Comparison of ENCODE assay signal across 1 cellular context in genomic region chr11:95150977-95151684, GRCh38.
TF ChIP-seq lines count a peak whose summit lies in the region.

No MANE protein-coding gene starts in this region.

TF ChIP-seq in GM12878, 131 proteins besides CTCF, POLR2A, EP300 and RAD21 (continued from another document and continues in another):
- TF ChIP-seq ZNF592 (IDR thresholded peaks at IDR 0.05) (no peak), ZZZ3 (IDR thresholded peaks at IDR 0.05; ENCODE audit: control insufficient read depth, insufficient read length, low read depth) (no peak), CREB1 (IDR thresholded peaks at IDR 0.05; ENCODE audit: low read depth) (peak; percentile 87), CBX5 (IDR thresholded peaks at IDR 0.05; ENCODE audit: low read depth) (no peak; the same call in 1 of the 2 replicates), TCF3 (IDR thresholded peaks at IDR 0.05; ENCODE audit: borderline replicate concordance, insufficient read depth, low read depth, low read length) (0 out of 2 replicates have a peak, but pooled peaks have one; percentile 6), ZNF217 (IDR thresholded peaks at IDR 0.05) (no peak), IKZF2 (IDR thresholded peaks at IDR 0.05) (peak in 1 of 2 experiments; percentile 38; a peak in 3 of 4 replicates), HSF1 (IDR thresholded peaks at IDR 0.05; ENCODE audit: low read depth, low read length) (no peak), POU2F2 (IDR thresholded peaks at IDR 0.05; ENCODE audit: borderline replicate concordance, low read depth, low read length) (no peak), RFX5 (IDR thresholded peaks at IDR 0.05; ENCODE audit: low read depth, low read length) (no peak), E2F4 (IDR thresholded peaks at IDR 0.05; ENCODE audit: low read depth, low read length) (no peak), SPI1 (IDR thresholded peaks at IDR 0.05; ENCODE audit: borderline replicate concordance, insufficient read depth, low read depth, low read length) (no peak), SMAD1 (IDR thresholded peaks at IDR 0.05; ENCODE audit: low read depth, partially characterized antibody) (no peak), MXI1 (IDR thresholded peaks at IDR 0.05; ENCODE audit: low read depth, low read length) (peak; percentile 73), SREBF1 (IDR thresholded peaks at IDR 0.05; ENCODE audit: low read length) (no peak), HDAC2 (IDR thresholded peaks at IDR 0.05) (no peak), MEF2B (IDR thresholded peaks at IDR 0.05; ENCODE audit: partially characterized antibody, poor library complexity, severe bottlenecking) (peak; percentile 51), WRNIP1 (IDR thresholded peaks at IDR 0.05; ENCODE audit: borderline replicate concordance, low read depth, low read length) (no peak), SREBF2 (IDR thresholded peaks at IDR 0.05; ENCODE audit: low read length) (no peak), SMC3 (IDR thresholded peaks at IDR 0.05; ENCODE audit: borderline replicate concordance, low read length) (peak; percentile 89), EED (IDR thresholded peaks at IDR 0.05; ENCODE audit: low read depth) (no peak; the same call in 1 of the 2 replicates), ZSCAN29 (IDR thresholded peaks at IDR 0.05) (no peak), BMI1 (IDR thresholded peaks at IDR 0.05; ENCODE audit: borderline replicate concordance) (no peak), ZNF207 (IDR thresholded peaks at IDR 0.05; ENCODE audit: borderline replicate concordance) (peak; percentile 45; the same call in 1 of the 2 replicates), SRF (IDR thresholded peaks at IDR 0.05; ENCODE audit: low read depth in 2 of 2, low read length in 2 of 2) (no peak), ZBED1 (IDR thresholded peaks at IDR 0.05; ENCODE audit: borderline replicate concordance) (no peak), SP1 (IDR thresholded peaks at IDR 0.05; ENCODE audit: low read depth, low read length) (no peak), EZH2 (IDR thresholded peaks at IDR 0.05; ENCODE audit: borderline replicate concordance, control insufficient read depth, low read depth, low read length) (no peak), PML (IDR thresholded peaks at IDR 0.05; ENCODE audit: low read length) (peak; percentile 35; the same call in 1 of the 2 replicates), RAD51 (IDR thresholded peaks at IDR 0.05) (no peak), ESRRA (IDR thresholded peaks at IDR 0.05; ENCODE audit: low read length) (no peak), NFXL1 (IDR thresholded peaks at IDR 0.05; ENCODE audit: borderline replicate concordance) (no peak), ATF3 (IDR thresholded peaks at IDR 0.05; ENCODE audit: borderline replicate concordance, extremely low read depth, low read depth, low read length) (no peak), BRCA1 (IDR thresholded peaks at IDR 0.05; ENCODE audit: low read depth, low read length) (no peak), KLF5 (IDR thresholded peaks at IDR 0.05; ENCODE audit: partially characterized antibody) (no peak), RELB (IDR thresholded peaks at IDR 0.05; ENCODE audit: low read depth) (peak; percentile 12; the same call in 1 of the 2 replicates), ATF7 (IDR thresholded peaks at IDR 0.05; ENCODE audit: low read depth) (peak; percentile 92)
- TF ChIP-seq, protein P1, sequence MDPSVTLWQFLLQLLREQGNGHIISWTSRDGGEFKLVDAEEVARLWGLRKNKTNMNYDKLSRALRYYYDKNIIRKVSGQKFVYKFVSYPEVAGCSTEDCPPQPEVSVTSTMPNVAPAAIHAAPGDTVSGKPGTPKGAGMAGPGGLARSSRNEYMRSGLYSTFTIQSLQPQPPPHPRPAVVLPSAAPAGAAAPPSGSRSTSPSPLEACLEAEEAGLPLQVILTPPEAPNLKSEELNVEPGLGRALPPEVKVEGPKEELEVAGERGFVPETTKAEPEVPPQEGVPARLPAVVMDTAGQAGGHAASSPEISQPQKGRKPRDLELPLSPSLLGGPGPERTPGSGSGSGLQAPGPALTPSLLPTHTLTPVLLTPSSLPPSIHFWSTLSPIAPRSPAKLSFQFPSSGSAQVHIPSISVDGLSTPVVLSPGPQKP (IDR thresholded peaks at IDR 0.05; ENCODE audit: low read depth, low read length): 0 out of 2 replicates have a peak, but pooled peaks have one; percentile 36
- TF ChIP-seq, protein P2, sequence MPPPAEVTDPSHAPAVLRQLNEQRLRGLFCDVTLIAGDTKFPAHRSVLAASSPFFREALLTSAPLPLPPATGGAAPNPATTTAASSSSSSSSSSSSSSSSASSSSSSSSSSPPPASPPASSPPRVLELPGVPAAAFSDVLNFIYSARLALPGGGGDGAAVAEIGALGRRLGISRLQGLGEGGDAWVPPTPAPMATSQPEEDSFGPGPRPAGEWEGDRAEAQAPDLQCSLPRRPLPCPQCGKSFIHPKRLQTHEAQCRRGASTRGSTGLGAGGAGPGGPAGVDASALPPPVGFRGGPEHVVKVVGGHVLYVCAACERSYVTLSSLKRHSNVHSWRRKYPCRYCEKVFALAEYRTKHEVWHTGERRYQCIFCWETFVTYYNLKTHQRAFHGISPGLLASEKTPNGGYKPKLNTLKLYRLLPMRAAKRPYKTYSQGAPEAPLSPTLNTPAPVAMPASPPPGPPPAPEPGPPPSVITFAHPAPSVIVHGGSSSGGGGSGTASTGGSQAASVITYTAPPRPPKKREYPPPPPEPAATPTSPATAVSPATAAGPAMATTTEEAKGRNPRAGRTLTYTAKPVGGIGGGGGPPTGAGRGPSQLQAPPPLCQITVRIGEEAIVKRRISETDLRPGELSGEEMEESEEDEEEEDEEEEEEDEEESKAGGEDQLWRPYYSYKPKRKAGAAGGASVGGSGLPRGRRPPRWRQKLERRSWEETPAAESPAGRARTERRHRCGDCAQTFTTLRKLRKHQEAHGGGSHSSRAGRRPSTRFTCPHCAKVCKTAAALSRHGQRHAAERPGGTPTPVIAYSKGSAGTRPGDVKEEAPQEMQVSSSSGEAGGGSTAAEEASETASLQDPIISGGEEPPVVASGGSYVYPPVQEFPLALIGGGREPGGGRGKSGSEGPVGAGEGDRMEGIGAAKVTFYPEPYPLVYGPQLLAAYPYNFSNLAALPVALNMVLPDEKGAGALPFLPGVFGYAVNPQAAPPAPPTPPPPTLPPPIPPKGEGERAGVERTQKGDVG (CRISPR knock-in tag; IDR thresholded peaks at IDR 0.05): no peak
- TF ChIP-seq, protein P3, sequence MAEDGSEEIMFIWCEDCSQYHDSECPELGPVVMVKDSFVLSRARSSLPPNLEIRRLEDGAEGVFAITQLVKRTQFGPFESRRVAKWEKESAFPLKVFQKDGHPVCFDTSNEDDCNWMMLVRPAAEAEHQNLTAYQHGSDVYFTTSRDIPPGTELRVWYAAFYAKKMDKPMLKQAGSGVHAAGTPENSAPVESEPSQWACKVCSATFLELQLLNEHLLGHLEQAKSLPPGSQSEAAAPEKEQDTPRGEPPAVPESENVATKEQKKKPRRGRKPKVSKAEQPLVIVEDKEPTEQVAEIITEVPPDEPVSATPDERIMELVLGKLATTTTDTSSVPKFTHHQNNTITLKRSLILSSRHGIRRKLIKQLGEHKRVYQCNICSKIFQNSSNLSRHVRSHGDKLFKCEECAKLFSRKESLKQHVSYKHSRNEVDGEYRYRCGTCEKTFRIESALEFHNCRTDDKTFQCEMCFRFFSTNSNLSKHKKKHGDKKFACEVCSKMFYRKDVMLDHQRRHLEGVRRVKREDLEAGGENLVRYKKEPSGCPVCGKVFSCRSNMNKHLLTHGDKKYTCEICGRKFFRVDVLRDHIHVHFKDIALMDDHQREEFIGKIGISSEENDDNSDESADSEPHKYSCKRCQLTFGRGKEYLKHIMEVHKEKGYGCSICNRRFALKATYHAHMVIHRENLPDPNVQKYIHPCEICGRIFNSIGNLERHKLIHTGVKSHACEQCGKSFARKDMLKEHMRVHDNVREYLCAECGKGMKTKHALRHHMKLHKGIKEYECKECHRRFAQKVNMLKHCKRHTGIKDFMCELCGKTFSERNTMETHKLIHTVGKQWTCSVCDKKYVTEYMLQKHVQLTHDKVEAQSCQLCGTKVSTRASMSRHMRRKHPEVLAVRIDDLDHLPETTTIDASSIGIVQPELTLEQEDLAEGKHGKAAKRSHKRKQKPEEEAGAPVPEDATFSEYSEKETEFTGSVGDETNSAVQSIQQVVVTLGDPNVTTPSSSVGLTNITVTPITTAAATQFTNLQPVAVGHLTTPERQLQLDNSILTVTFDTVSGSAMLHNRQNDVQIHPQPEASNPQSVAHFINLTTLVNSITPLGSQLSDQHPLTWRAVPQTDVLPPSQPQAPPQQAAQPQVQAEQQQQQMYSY (CRISPR knock-in tag; IDR thresholded peaks at IDR 0.05): no peak
- TF ChIP-seq, protein P4, sequence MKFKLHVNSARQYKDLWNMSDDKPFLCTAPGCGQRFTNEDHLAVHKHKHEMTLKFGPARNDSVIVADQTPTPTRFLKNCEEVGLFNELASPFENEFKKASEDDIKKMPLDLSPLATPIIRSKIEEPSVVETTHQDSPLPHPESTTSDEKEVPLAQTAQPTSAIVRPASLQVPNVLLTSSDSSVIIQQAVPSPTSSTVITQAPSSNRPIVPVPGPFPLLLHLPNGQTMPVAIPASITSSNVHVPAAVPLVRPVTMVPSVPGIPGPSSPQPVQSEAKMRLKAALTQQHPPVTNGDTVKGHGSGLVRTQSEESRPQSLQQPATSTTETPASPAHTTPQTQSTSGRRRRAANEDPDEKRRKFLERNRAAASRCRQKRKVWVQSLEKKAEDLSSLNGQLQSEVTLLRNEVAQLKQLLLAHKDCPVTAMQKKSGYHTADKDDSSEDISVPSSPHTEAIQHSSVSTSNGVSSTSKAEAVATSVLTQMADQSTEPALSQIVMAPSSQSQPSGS (IDR thresholded peaks at IDR 0.05; ENCODE audit: low read length): no peak
- TF ChIP-seq, protein P5, sequence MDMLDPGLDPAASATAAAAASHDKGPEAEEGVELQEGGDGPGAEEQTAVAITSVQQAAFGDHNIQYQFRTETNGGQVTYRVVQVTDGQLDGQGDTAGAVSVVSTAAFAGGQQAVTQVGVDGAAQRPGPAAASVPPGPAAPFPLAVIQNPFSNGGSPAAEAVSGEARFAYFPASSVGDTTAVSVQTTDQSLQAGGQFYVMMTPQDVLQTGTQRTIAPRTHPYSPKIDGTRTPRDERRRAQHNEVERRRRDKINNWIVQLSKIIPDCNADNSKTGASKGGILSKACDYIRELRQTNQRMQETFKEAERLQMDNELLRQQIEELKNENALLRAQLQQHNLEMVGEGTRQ (IDR thresholded peaks at IDR 0.05; ENCODE audit: borderline replicate concordance, low read depth, low read length): no peak
